In genomic region chr1:75243124-75243523, GRCh38 we compare ENCODE assay signal across 33 cellular contexts.
"Had no signal": no experiment of that assay in that cellular context is flagged by ENCODE, and none has a peak within 500 bp of the region (broad histone marks: within the 10 kb centered on the region; RNA-seq: fewer than 3 reads in every experiment).

No MANE protein-coding gene starts in this region.

- H3K27me3 ChIP-seq: adrenal gland, body of pancreas, brain microvascular endothelial cell, breast epithelium, cardiac muscle cell had no signal

- H3K36me3 ChIP-seq: adrenal gland, brain microvascular endothelial cell, breast epithelium, cardiac muscle cell had no signal

- H3K9me3 ChIP-seq: adrenal gland, body of pancreas, breast epithelium had no signal

- H3K4me1 ChIP-seq: adrenal gland, body of pancreas, breast epithelium had no signal

- DNase-seq: activated effector memory CD4-positive, alpha-beta T cell treated with anti-CD3 and anti-CD28 coated beads, Interleukin-2, amount 50 U/mL, for 16 hours; activated effector memory CD4-positive, alpha-beta T cell treated with Interleukin-2 at 50 U/mL for 16 hours; activated gamma-delta T cell; activated gamma-delta T cell treated with Interleukin-2 at 50 U/mL for 16 hours; activated naive CD4-positive, alpha-beta T cell; activated naive CD4-positive, alpha-beta T cell treated with anti-CD3 and anti-CD28 coated beads for 36 hours; activated naive CD4-positive, alpha-beta T cell treated with anti-CD3 and anti-CD28 coated beads, Interleukin-2, amount 10 ng/mL, durations not matched to agents 7 days and 5 days; activated naive CD4-positive, alpha-beta T cell treated with anti-CD3 and anti-CD28 coated beads, Interleukin-2, amount 50 U/mL, for 16 hours; activated naive CD4-positive, alpha-beta T cell treated with Interleukin-2 at 50 U/mL for 16 hours; activated naive CD8-positive, alpha-beta T cell treated with anti-CD3 and anti-CD28 coated beads for 36 hours; activated naive CD8-positive, alpha-beta T cell treated with anti-CD3 and anti-CD28 coated beads, Interleukin-2, amount 10 ng/mL, durations not matched to agents 7 days and 5 days; activated naive CD8-positive, alpha-beta T cell treated with anti-CD3 and anti-CD28 coated beads, Interleukin-2, amount 50 U/mL, for 24 hours; activated T-cell treated with anti-CD3 and anti-CD28 coated beads, Interleukin-2, amount 50 U/mL, for 1 hour; activated T-cell treated with anti-CD3 and anti-CD28 coated beads, Interleukin-2, amount 50 U/mL, for 24 hours; activated T-cell treated with anti-CD3 and anti-CD28 coated beads, Interleukin-2, amount 50 U/mL, for 4 hours; activated T-cell treated with anti-CD3 and anti-CD28 coated beads, Interleukin-2, amount 50 U/mL, for 48 hours; activated T-cell treated with anti-CD3 and anti-CD28 coated beads, Interleukin-2, amount 50 U/mL, for 72 hours; adrenal gland; amniotic stem cell; amygdala; anterior cingulate cortex; aorta; body of pancreas; brain microvascular endothelial cell; caudate nucleus; central memory CD4-positive, alpha-beta T cell; cerebellar nuclear complex had no signal

- H3K4me3 ChIP-seq: adrenal gland, body of pancreas, breast epithelium, cardiac muscle cell had no signal

- FAIRE-seq: astrocyte, bronchial epithelial cell had no signal

- H3K27ac ChIP-seq: adrenal gland, body of pancreas, brain microvascular endothelial cell, breast epithelium, cardiac muscle cell had no signal

- ATAC-seq: activated naive CD4-positive, alpha-beta T cell treated with anti-CD3 and anti-CD28 coated beads, Interleukin-2, amount 50 U/mL, for 72 hours; activated naive CD8-positive, alpha-beta T cell treated with anti-CD3 and anti-CD28 coated beads, Interleukin-2, amount 50 U/mL, for 24 hours; activated T-cell treated with anti-CD3 and anti-CD28 coated beads, Interleukin-2, amount 50 U/mL, for 4 hours; activated T-cell treated with anti-CD3 and anti-CD28 coated beads, Interleukin-2, amount 50 U/mL, for 72 hours; activated T-helper 17 cell treated with anti-CD3 and anti-CD28 coated beads, Interleukin-2, amount 50 U/mL, for 72 hours; body of pancreas had no signal
